ENCODE assay signal across 1 cellular context in the genomic region with DNA sequence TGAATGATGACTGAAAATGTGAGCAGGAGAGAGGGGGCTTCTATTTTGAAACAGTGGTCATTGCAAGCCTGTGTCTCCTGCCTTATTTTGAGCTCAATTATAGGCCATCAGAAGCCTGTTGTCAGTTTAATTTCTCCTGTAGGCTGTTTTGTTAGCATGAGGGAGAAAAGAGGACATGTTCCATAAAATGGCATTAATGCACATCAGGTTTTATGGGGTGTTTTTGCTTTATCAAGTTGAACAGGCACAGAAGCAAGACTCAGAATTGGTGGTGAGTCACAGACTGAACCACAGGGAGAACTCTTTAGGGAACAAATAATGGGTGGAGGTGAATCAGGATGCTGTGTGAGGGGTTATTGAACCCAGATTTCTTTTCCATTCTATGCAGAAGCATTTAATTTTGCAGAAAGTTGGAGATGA.
TF ChIP-seq lines count a peak whose summit lies in the region.

No MANE protein-coding gene starts in this region.

TF ChIP-seq in K562, 482 proteins besides CTCF, POLR2A, EP300 and RAD21:
- no peak for TF ChIP-seq NFRKB (IDR thresholded peaks at IDR 0.05; ENCODE audit: low read depth)
- no peak for TF ChIP-seq TAF9B (IDR thresholded peaks at IDR 0.05; ENCODE audit: partially characterized antibody)
- TF ChIP-seq MYNN (IDR thresholded peaks at IDR 0.05): peak; percentile 96
- peak; percentile 83 for TF ChIP-seq MYNN (CRISPR knock-in tag; IDR thresholded peaks at IDR 0.05)
- TF ChIP-seq NR2F6 (CRISPR knock-in tag; IDR thresholded peaks at IDR 0.05): no peak
- TF ChIP-seq CREBBP (IDR thresholded peaks at IDR 0.05; ENCODE audit: low read depth, low read length): no peak
- TF ChIP-seq, protein P1, sequence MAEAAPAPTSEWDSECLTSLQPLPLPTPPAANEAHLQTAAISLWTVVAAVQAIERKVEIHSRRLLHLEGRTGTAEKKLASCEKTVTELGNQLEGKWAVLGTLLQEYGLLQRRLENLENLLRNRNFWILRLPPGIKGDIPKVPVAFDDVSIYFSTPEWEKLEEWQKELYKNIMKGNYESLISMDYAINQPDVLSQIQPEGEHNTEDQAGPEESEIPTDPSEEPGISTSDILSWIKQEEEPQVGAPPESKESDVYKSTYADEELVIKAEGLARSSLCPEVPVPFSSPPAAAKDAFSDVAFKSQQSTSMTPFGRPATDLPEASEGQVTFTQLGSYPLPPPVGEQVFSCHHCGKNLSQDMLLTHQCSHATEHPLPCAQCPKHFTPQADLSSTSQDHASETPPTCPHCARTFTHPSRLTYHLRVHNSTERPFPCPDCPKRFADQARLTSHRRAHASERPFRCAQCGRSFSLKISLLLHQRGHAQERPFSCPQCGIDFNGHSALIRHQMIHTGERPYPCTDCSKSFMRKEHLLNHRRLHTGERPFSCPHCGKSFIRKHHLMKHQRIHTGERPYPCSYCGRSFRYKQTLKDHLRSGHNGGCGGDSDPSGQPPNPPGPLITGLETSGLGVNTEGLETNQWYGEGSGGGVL (CRISPR knock-in tag; IDR thresholded peaks at IDR 0.05): no peak
- no peak for TF ChIP-seq KLF6 (CRISPR knock-in tag; IDR thresholded peaks at IDR 0.05; ENCODE audit: borderline replicate concordance)
- 0 out of 2 replicates have a peak, but pooled peaks have one; percentile 22 for TF ChIP-seq FOSL1 (tag; conservative IDR thresholded peaks at IDR 0.05)
- no peak for TF ChIP-seq HNRNPH1 (optimal IDR thresholded peaks at IDR 0.05; ENCODE audit: low read depth, low read length)
- TF ChIP-seq, protein P2, sequence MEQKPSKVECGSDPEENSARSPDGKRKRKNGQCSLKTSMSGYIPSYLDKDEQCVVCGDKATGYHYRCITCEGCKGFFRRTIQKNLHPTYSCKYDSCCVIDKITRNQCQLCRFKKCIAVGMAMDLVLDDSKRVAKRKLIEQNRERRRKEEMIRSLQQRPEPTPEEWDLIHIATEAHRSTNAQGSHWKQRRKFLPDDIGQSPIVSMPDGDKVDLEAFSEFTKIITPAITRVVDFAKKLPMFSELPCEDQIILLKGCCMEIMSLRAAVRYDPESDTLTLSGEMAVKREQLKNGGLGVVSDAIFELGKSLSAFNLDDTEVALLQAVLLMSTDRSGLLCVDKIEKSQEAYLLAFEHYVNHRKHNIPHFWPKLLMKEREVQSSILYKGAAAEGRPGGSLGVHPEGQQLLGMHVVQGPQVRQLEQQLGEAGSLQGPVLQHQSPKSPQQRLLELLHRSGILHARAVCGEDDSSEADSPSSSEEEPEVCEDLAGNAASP (IDR thresholded peaks at IDR 0.05): no peak
- no peak for TF ChIP-seq YY1 (IDR thresholded peaks at IDR 0.05; ENCODE audit: borderline replicate concordance in 1 of 3, control insufficient read depth in 1 of 3, extremely low read depth in 1 of 3, insufficient read depth in 3 of 3, insufficient read length in 1 of 3, insufficient replicate concordance in 2 of 3, low read depth in 1 of 3, low read length in 2 of 3)
- TF ChIP-seq, protein P3, sequence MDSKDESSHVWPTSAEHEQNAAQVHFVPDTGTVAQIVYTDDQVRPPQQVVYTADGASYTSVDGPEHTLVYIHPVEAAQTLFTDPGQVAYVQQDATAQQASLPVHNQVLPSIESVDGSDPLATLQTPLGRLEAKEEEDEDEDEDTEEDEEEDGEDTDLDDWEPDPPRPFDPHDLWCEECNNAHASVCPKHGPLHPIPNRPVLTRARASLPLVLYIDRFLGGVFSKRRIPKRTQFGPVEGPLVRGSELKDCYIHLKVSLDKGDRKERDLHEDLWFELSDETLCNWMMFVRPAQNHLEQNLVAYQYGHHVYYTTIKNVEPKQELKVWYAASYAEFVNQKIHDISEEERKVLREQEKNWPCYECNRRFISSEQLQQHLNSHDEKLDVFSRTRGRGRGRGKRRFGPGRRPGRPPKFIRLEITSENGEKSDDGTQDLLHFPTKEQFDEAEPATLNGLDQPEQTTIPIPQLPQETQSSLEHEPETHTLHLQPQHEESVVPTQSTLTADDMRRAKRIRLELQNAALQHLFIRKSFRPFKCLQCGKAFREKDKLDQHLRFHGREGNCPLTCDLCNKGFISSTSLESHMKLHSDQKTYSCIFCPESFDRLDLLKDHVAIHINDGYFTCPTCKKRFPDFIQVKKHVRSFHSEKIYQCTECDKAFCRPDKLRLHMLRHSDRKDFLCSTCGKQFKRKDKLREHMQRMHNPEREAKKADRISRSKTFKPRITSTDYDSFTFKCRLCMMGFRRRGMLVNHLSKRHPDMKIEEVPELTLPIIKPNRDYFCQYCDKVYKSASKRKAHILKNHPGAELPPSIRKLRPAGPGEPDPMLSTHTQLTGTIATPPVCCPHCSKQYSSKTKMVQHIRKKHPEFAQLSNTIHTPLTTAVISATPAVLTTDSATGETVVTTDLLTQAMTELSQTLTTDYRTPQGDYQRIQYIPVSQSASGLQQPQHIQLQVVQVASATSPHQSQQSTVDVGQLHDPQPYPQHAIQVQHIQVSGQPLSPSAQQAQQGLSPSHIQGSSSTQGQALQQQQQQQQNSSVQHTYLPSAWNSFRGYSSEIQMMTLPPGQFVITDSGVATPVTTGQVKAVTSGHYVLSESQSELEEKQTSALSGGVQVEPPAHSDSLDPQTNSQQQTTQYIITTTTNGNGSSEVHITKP (IDR thresholded peaks at IDR 0.05; ENCODE audit: partially characterized antibody): peak; percentile 58
TF ChIP-seq in K562: peak in this region for 3.
